In the genomic region with DNA sequence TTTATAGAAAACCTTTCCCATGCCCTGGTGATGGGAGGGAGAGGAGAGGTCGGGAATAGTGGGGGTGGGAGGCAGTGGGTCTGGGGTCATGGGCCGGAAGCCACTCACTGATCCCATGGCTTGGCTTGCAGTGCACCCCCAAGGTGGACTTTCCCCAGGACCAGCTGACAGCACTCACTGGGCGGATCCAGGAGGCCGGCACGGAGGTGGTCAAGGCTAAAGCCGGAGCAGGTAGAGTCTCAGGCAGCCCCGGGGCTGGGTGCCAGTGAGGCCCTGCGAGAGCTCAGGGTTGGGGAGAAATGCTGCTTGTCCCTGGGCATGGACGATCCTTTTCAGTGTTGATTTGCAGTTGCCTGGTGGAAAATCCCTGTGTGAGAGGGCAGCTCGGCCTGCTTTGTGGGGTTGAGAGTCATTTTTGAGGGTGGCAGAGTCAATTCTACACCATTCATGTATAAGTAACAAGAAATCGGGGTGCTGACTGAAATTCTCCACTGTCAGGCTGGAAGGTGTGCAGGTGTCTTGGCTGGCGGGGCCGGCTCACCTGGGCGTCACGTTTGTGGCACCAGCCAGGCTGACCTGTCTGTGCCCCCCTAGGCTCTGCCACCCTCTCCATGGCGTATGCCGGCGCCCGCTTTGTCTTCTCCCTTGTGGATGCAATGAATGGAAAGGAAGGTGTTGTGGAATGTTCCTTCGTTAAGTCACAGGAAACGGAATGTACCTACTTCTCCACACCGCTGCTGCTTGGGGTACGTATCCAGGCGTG, we compare ENCODE assay signal across 2 cellular contexts.
TF ChIP-seq lines count a peak whose summit lies in the region.

No MANE protein-coding gene starts in this region.

TF ChIP-seq in IMR-90, 13 proteins besides CTCF, POLR2A, EP300 and RAD21:
- TF ChIP-seq CHD1 (IDR thresholded peaks at IDR 0.05; ENCODE audit: low read depth, low read length) (no peak), RCOR1 (IDR thresholded peaks at IDR 0.05; ENCODE audit: insufficient replicate concordance, low read length) (no peak), BHLHE40 (IDR thresholded peaks at IDR 0.05; ENCODE audit: low read depth, low read length) (no peak), ELK1 (IDR thresholded peaks at IDR 0.05; ENCODE audit: borderline replicate concordance, low read depth, low read length) (no peak), MAZ (IDR thresholded peaks at IDR 0.05; ENCODE audit: borderline replicate concordance, low read depth, low read length) (no peak), FOS (IDR thresholded peaks at IDR 0.05; ENCODE audit: low read depth, low read length) (no peak), SMC3 (IDR thresholded peaks at IDR 0.05; ENCODE audit: low read depth, low read length) (no peak), RFX5 (IDR thresholded peaks at IDR 0.05; ENCODE audit: low read depth, low read length) (no peak), CEBPB (IDR thresholded peaks at IDR 0.05; ENCODE audit: low read depth, low read length) (no peak)
- TF ChIP-seq, protein P1, sequence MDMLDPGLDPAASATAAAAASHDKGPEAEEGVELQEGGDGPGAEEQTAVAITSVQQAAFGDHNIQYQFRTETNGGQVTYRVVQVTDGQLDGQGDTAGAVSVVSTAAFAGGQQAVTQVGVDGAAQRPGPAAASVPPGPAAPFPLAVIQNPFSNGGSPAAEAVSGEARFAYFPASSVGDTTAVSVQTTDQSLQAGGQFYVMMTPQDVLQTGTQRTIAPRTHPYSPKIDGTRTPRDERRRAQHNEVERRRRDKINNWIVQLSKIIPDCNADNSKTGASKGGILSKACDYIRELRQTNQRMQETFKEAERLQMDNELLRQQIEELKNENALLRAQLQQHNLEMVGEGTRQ (IDR thresholded peaks at IDR 0.05; ENCODE audit: low read depth, low read length): no peak

TF ChIP-seq in WTC11, 78 proteins besides CTCF, POLR2A, EP300 and RAD21 (continued from another document):
- no peak for TF ChIP-seq ZNF532 (CRISPR knock-in tag; IDR thresholded peaks at IDR 0.05; ENCODE audit: borderline replicate concordance)
- no peak for TF ChIP-seq ZNF219 (CRISPR knock-in tag; IDR thresholded peaks at IDR 0.05; ENCODE audit: borderline replicate concordance)
- TF ChIP-seq MXD4 (CRISPR knock-in tag; IDR thresholded peaks at IDR 0.05; ENCODE audit: borderline replicate concordance): no peak
- TF ChIP-seq ATF1 (CRISPR knock-in tag; IDR thresholded peaks at IDR 0.05): no peak
- TF ChIP-seq, protein P2, sequence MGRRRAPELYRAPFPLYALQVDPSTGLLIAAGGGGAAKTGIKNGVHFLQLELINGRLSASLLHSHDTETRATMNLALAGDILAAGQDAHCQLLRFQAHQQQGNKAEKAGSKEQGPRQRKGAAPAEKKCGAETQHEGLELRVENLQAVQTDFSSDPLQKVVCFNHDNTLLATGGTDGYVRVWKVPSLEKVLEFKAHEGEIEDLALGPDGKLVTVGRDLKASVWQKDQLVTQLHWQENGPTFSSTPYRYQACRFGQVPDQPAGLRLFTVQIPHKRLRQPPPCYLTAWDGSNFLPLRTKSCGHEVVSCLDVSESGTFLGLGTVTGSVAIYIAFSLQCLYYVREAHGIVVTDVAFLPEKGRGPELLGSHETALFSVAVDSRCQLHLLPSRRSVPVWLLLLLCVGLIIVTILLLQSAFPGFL (CRISPR knock-in tag; IDR thresholded peaks at IDR 0.05; ENCODE audit: borderline replicate concordance): no peak
- no peak for TF ChIP-seq ZNF121 (CRISPR knock-in tag; IDR thresholded peaks at IDR 0.05)
- TF ChIP-seq NFATC4 (CRISPR knock-in tag; IDR thresholded peaks at IDR 0.05): no peak
- TF ChIP-seq ETV6 (CRISPR knock-in tag; IDR thresholded peaks at IDR 0.05): no peak
- TF ChIP-seq ZNF138 (CRISPR knock-in tag; conservative IDR thresholded peaks at IDR 0.05): no peak
